3 cellular contexts compared by ENCODE assay signal in genomic region chr1:173859547-173859946, GRCh38. TPM values are rescaled to one million over a fixed set of nuclear protein-coding genes. Genes with fewer than 3 reads are reported as not detected.
"Had no signal": no experiment of that assay in that cellular context is flagged by ENCODE, and none has a peak within 500 bp of the region (broad histone marks: within the 10 kb centered on the region; RNA-seq: fewer than 3 reads in every experiment).

No MANE protein-coding gene starts in this region.

RNA-seq across cellular contexts. Expression of gene SERPINC1, which starts 57.6 kb away (rescaled TPM):
- total RNA-seq: LHCN-M2, PC-3, Peyer's patch had no signal
